Comparison of ENCODE assay signal across 12 cellular contexts in genomic region chr21:29256125-29256895, GRCh38. TPM values are rescaled to one million over a fixed set of nuclear protein-coding genes. Genes with fewer than 3 reads are reported as not detected.
DNase-seq lines count a peak whose midpoint lies in the region; ATAC-seq and TF ChIP-seq lines count a peak whose summit lies in the region.
"Had no signal": no experiment of that assay in that cellular context is flagged by ENCODE, and none has a peak within 500 bp of the region (broad histone marks: within the 10 kb centered on the region; RNA-seq: fewer than 3 reads in every experiment).

No MANE protein-coding gene starts in this region.

- no peak overlapping the region for H3K4me3 Mint-ChIP-seq in endothelial cell (ENCODE audit: unreplicated experiment)
- H3K4me3 Mint-ChIP-seq: T-helper 17 cell had no signal

- H3K27ac Mint-ChIP-seq in endothelial cell (ENCODE audit: unreplicated experiment), result no peak overlapping the region
- H3K27ac Mint-ChIP-seq: activated naive CD4-positive, alpha-beta T cell treated with anti-CD3 and anti-CD28 coated beads, Interleukin-2, amount 50 U/mL, for 72 hours; T-helper 17 cell had no signal

- peaks cover 6% of the 10 kb centered on the region for H3K36me3 Mint-ChIP-seq in endothelial cell (ENCODE audit: low read depth, unreplicated experiment)

- H3K9me3 Mint-ChIP-seq in endothelial cell (ENCODE audit: unreplicated experiment), result peaks cover 12% of the 10 kb centered on the region

- H3K27me3 Mint-ChIP-seq in endothelial cell (ENCODE audit: unreplicated experiment), result peaks cover 5% of the 10 kb centered on the region
- H3K27me3 Mint-ChIP-seq: T-helper 17 cell had no signal

- peaks cover 17% of the 10 kb centered on the region for H3K4me1 Mint-ChIP-seq in endothelial cell (ENCODE audit: unreplicated experiment)
- H3K4me1 Mint-ChIP-seq: T-helper 17 cell had no signal

- no peak for ATAC-seq in HG02678 (IDR thresholded peaks at IDR 0.05; ENCODE audit: unreplicated experiment)
- ATAC-seq: activated naive CD4-positive, alpha-beta T cell treated with anti-CD3 and anti-CD28 coated beads, Interleukin-2, amount 50 U/mL, for 72 hours; T-helper 17 cell had no signal

- TF ChIP-seq CTCF in endothelial cell (IDR thresholded peaks at IDR 0.05; ENCODE audit: unreplicated experiment), result no peak

- peak; percentile 94 for DNase-seq in DMS 273 treated with DMSO at 0.1 percent for 48 hours (lab: John Stamatoyannopoulos, UW)
- DNase-seq in NCI-H1092 (lab: John Stamatoyannopoulos, UW), result peak; percentile 89
- DNase-seq in NOMO-1 (lab: John Stamatoyannopoulos, UW; ENCODE audit: unreplicated experiment in 2 of 2), result peak; percentile 29 to 87
- DNase-seq in foreskin melanocyte, result peak; percentile 24
- DNase-seq in middle frontal gyrus (ENCODE audit: extremely low spot score, low spot score), result no peak
- DNase-seq in endothelial cell (ENCODE audit: low spot score), result no peak
- DNase-seq in Ammon's horn (ENCODE audit: low spot score), result no peak
- DNase-seq: hippocampal formation, spleen, T-helper 17 cell had no signal

RNA-seq across cellular contexts. Expression of gene BACH1, which starts 42.4 kb away (rescaled TPM):
- 49.4 TPM for total RNA-seq in endothelial cell (ENCODE audit: unreplicated experiment)

Comparison
In these comparisons a context has a peak if more than half of its experiments do, and no peak if none do; other contexts are left out.
1. DNase-seq: peak in DMS 273 treated with DMSO at 0.1 percent for 48 hours (single experiment), NCI-H1092 (single experiment), NOMO-1 (2 of 2) and foreskin melanocyte (single experiment); none in middle frontal gyrus (single experiment), endothelial cell (single experiment) and Ammon's horn (single experiment).